ENCODE assay signal across 23 cellular contexts in the genomic region with DNA sequence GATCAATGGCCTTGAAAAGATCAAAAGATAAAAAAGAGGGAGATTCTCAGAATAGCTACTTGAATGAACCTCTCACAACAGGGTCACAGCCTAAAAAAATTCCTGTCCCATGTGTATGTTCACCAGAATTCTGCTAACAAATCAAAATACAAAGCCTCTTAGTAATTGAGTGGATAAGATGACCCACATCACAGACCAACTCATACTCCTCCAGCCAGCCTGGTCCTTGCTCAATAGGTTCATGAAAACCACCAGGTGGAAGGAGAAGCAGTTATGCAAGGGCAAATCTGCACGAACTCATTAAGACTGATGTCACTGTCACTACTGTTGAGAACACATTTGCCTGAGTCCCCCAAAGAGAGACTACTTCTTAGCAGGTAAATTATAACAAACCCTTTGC. TPM values are rescaled to one million over a fixed set of nuclear protein-coding genes. Genes with fewer than 3 reads are reported as not detected.
DNase-seq lines count a peak whose midpoint lies in the region; ATAC-seq and TF ChIP-seq lines count a peak whose summit lies in the region.
"Had no signal": no experiment of that assay in that cellular context is flagged by ENCODE, and none has a peak within 500 bp of the region (broad histone marks: within the 10 kb centered on the region; RNA-seq: fewer than 3 reads in every experiment).

No MANE protein-coding gene starts in this region.

- no peaks in the 10 kb centered on the region for H3K9me3 ChIP-seq in H9 (ENCODE audit: control insufficient read depth, low read depth, low read length)

- no peak overlapping the region for H3K9ac ChIP-seq in H9 (ENCODE audit: extremely low read depth, insufficient read length, low read length)

- H3K27ac ChIP-seq in caudate nucleus (ENCODE audit: low read depth, low read length) (no peak overlapping the region), H9 (ENCODE audit: insufficient read length, low read depth, low read length) (no peak overlapping the region)
- H3K27ac ChIP-seq: C4-2B, hepatocyte, uterus had no signal

- H2AK5ac ChIP-seq in H9 (ENCODE audit: insufficient read length, low read length): no peak overlapping the region

- H3K27ac Mint-ChIP-seq in nephron progenitor cell (no peak overlapping the region), H9 (0 out of 7 replicates have a peak overlapping the region, but pooled peaks of 1 of the 3 experiments have one; percentile 75)
- H3K27ac Mint-ChIP-seq: effector memory CD8-positive, alpha-beta T cell; IgD-negative memory B cell; memory B cell; naive thymus-derived CD4-positive, alpha-beta T cell; T-cell had no signal

- H4K20me1 ChIP-seq in H9 (ENCODE audit: control insufficient read depth, insufficient read depth, insufficient read length): no peaks in the 10 kb centered on the region

- no peaks in the 10 kb centered on the region for H3K27me3 Mint-ChIP-seq in nephron progenitor cell (ENCODE audit: low read depth, poor library complexity)
- H3K27me3 Mint-ChIP-seq in H9 (ENCODE audit: low read depth): no peaks in the 10 kb centered on the region
- H3K27me3 Mint-ChIP-seq: effector memory CD8-positive, alpha-beta T cell; IgD-negative memory B cell; T-cell had no signal

- peaks cover 2% of the 10 kb centered on the region for H3K79me1 ChIP-seq in H9 (ENCODE audit: insufficient read depth, low read depth, low read length, poor library complexity, severe bottlenecking)

- H3K4me1 Mint-ChIP-seq in nephron progenitor cell (no peaks in the 10 kb centered on the region), H9 (peaks cover 0 to 7% of the 10 kb centered on the region in 2 experiments; a peak in 1 of 4 replicates)
- H3K4me1 Mint-ChIP-seq: IgD-negative memory B cell; memory B cell; naive thymus-derived CD4-positive, alpha-beta T cell; T-cell had no signal

- intact Hi-C loops in left ventricle myocardium superior (cut with micrococcal nuclease): no loop called here
- intact Hi-C loops in cardiac septum (cut with DNase I): no loop called here

- DNase-seq in left ventricle myocardium superior (no peak), cardiac septum (ENCODE audit: low spot score) (no peak), SKM-1 (lab: John Stamatoyannopoulos, UW; ENCODE audit: unreplicated experiment) (peak; percentile 56), iris pigment epithelial cell (ENCODE audit: low read depth) (peak; percentile 66), caudate nucleus (lab: John Stamatoyannopoulos, UW) (no peak), nephron progenitor cell (no peak), NCI-H1092 (lab: John Stamatoyannopoulos, UW) (no peak), H9 (no peak)
- DNase-seq: activated CD4-positive, alpha-beta T cell treated with anti-CD3 and anti-CD28 coated beads, Interleukin-2, amount 50 U/mL, for 48 hours; activated T-cell treated with anti-CD3 and anti-CD28 coated beads for 4 hours; amygdala; effector memory CD8-positive, alpha-beta T cell; naive thymus-derived CD4-positive, alpha-beta T cell; NCI-H1092 treated with DMSO at 0.1 percent for 48 hours; NCI-H2081 treated with DMSO at 0.1 percent for 48 hours; NCI-H524; spleen; T-cell; uterus had no signal

- no peaks in the 10 kb centered on the region for H3K23me2 ChIP-seq in H9 (ENCODE audit: insufficient read length, low read depth, low read length, poor library complexity, severe bottlenecking)

- H3K4me1 ChIP-seq in H9 (ENCODE audit: insufficient read depth, low read length): peaks cover 2% of the 10 kb centered on the region; the same call in 1 of the 2 replicates
- H3K4me1 ChIP-seq: uterus had no signal

- H2BK5ac ChIP-seq in H9 (ENCODE audit: insufficient read length, low read length): no peak overlapping the region

- H3K27me3 ChIP-seq in H9 (ENCODE audit: insufficient read depth, low read length): no peaks in the 10 kb centered on the region
- H3K27me3 ChIP-seq: hepatocyte, spleen, uterus had no signal

- no peak overlapping the region for H4K5ac ChIP-seq in H9 (ENCODE audit: insufficient read length, low read depth, low read length)

- H3K14ac ChIP-seq in H9 (ENCODE audit: insufficient read depth, low read length): no peak overlapping the region

- no peak overlapping the region for H3T11ph ChIP-seq in H9 (ENCODE audit: low read length)

- peaks cover 24% of the 10 kb centered on the region; the same call in 1 of the 2 replicates for H3K79me2 ChIP-seq in H9 (ENCODE audit: insufficient read depth, low read length)

- no peak overlapping the region for H3K56ac ChIP-seq in H9 (ENCODE audit: insufficient read length, low read depth, low read length)

- H4K91ac ChIP-seq in H9 (ENCODE audit: insufficient read length, low read depth, low read length): no peak overlapping the region

- H3K36me3 Mint-ChIP-seq in nephron progenitor cell (ENCODE audit: low read depth) (peaks cover 67% of the 10 kb centered on the region), H9 (ENCODE audit: insufficient read depth in 1 of 3, low read depth in 3 of 3) (peaks cover 21 to 35% (median 27%) of the 10 kb centered on the region in 3 experiments)
- H3K36me3 Mint-ChIP-seq: IgD-negative memory B cell; memory B cell; naive thymus-derived CD4-positive, alpha-beta T cell; T-cell had no signal

- H2BK20ac ChIP-seq in H9 (ENCODE audit: low read depth, low read length, poor library complexity, severe bottlenecking): no peak overlapping the region

- H3K4me2 ChIP-seq in H9 (ENCODE audit: insufficient read depth, insufficient read length, low read length): no peak overlapping the region
- H3K4me2 ChIP-seq: hepatocyte had no signal

- H2BK120ac ChIP-seq in H9 (ENCODE audit: low read depth, low read length, poor library complexity, severe bottlenecking): no peak overlapping the region

- H3K23ac ChIP-seq in H9 (ENCODE audit: insufficient read length, low read depth, low read length): no peak overlapping the region

- H3K4ac ChIP-seq in H9 (ENCODE audit: low read depth, low read length): no peak overlapping the region

- H2BK15ac ChIP-seq in H9 (ENCODE audit: low read depth, low read length): no peak overlapping the region

- H3K4me3 Mint-ChIP-seq in nephron progenitor cell (no peak overlapping the region), H9 (no peak overlapping the region)
- H3K4me3 Mint-ChIP-seq: effector memory CD8-positive, alpha-beta T cell; IgD-negative memory B cell; memory B cell; naive thymus-derived CD4-positive, alpha-beta T cell; T-cell had no signal

- ATAC-seq in left ventricle myocardium superior: peak; percentile 42
- ATAC-seq: effector memory CD8-positive, alpha-beta T cell; naive thymus-derived CD4-positive, alpha-beta T cell; T-cell had no signal

- no peak overlapping the region for H4K8ac ChIP-seq in H9 (replicated peaks; ENCODE audit: insufficient read length, low read depth, low read length)

- H2BK12ac ChIP-seq in H9 (ENCODE audit: insufficient read length, low read depth, low read length): no peak overlapping the region

- no peak for TF ChIP-seq CTCF in nephron progenitor cell (IDR thresholded peaks at IDR 0.05)
- TF ChIP-seq CTCF in H9 (conservative IDR thresholded peaks at IDR 0.05): no peak

- H3K9me3 Mint-ChIP-seq in nephron progenitor cell (peaks cover 41% of the 10 kb centered on the region), H9 (peaks cover 27 to 31% of the 10 kb centered on the region in 2 experiments)

- no CpG with 5 or more reads among the region's 1 CpG for WGBS in H9 (ENCODE audit: extremely low coverage, insufficient read length, low lambda C conversion rate)

- H2AFZ ChIP-seq in H9 (ENCODE audit: low read length): no peak overlapping the region
- H2AFZ ChIP-seq: hepatocyte had no signal

- no peak overlapping the region for H3K18ac ChIP-seq in H9 (ENCODE audit: insufficient read length, low read depth, low read length)

RNA-seq across cellular contexts. Expression of a gene that starts 21.5 kb away (rescaled TPM):
- total RNA-seq in left ventricle myocardium superior (43.8 TPM), cardiac septum (60.9 TPM), H9 (2021) (54.6 and 56.7 TPM in 2 replicates)

Comparison
In these comparisons a context has a peak if more than half of its experiments do, and no peak if none do; other contexts are left out.
1. DNase-seq: peak in SKM-1 (single experiment) and iris pigment epithelial cell (single experiment); none in left ventricle myocardium superior (single experiment), cardiac septum (single experiment), caudate nucleus (0 of 61), nephron progenitor cell (single experiment), NCI-H1092 (single experiment) and H9 (single experiment).